ENCODE assay signal across 24 cellular contexts in the genomic region with DNA sequence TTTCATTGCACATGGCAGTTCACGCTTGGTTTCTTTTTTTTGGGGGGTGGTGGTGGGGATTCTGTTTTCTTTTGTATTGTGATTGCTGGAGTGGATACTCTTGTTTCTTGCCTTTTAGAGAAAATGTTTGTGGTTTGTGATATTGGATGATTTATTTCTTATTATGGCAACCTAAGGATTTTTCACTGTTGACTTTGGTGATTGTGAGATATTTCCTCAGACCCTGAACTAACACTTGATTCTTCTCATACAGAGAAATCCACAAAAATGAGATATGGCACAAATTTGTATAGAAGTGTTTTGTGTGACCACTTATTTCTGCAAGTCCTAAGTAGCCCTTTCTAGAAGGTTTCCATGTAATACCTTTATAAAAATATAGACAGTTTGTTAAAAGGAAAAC.
A peak's percentile ranks its signal among the peaks of the same experiment; 100 is the strongest.
DNase-seq lines count a peak whose midpoint lies in the region; ATAC-seq and TF ChIP-seq lines count a peak whose summit lies in the region.
"Had no signal": no experiment of that assay in that cellular context is flagged by ENCODE, and none has a peak within 500 bp of the region (broad histone marks: within the 10 kb centered on the region; RNA-seq: fewer than 3 reads in every experiment).

No MANE protein-coding gene starts in this region.

- peak overlapping the region in 1 of 2 experiments; percentile 22 for H3K4ac ChIP-seq in mesenchymal stem cell (ENCODE audit: low read depth in 1 of 2, low read length in 2 of 2)

- no peak for TF ChIP-seq CTCF in endodermal cell (conservative IDR thresholded peaks at IDR 0.05)
- no peak for TF ChIP-seq CTCF in smooth muscle cell (IDR thresholded peaks at IDR 0.05; ENCODE audit: borderline replicate concordance, insufficient read depth, poor library complexity, severe bottlenecking)

- H3K36me3 ChIP-seq in endodermal cell (ENCODE audit: control insufficient read depth, insufficient read depth, low read length) (no peaks in the 10 kb centered on the region), mesenchymal stem cell (ENCODE audit: control insufficient read depth in 1 of 2, insufficient read depth in 2 of 2, low read depth in 1 of 2, low read length in 2 of 2) (no peaks in the 10 kb centered on the region), smooth muscle cell (ENCODE audit: low read depth) (no peaks in the 10 kb centered on the region)
- H3K36me3 ChIP-seq: ovary had no signal

- no peak for TF ChIP-seq POLR2A in erythroblast (IDR thresholded peaks at IDR 0.05; ENCODE audit: low read length)

- H3K36me3 Mint-ChIP-seq in endodermal cell (ENCODE audit: low read depth) = no peaks in the 10 kb centered on the region
- H3K36me3 Mint-ChIP-seq: activated CD4-positive, alpha-beta memory T cell treated with anti-CD3 and anti-CD28 coated beads for 36 hours; CD8-positive, alpha-beta T cell; natural killer cell; stimulated activated naive B cell treated with anti-CD40 and anti-IgM and Interleukin-4, amounts not matched to agents 10 μg/mL and 1 μg/mL and 100 μg/mL, for 72 hours had no signal

- no peak overlapping the region for H3K4me3 Mint-ChIP-seq in endodermal cell
- H3K4me3 Mint-ChIP-seq: activated CD4-positive, alpha-beta memory T cell treated with anti-CD3 and anti-CD28 coated beads for 36 hours; activated naive CD4-positive, alpha-beta T cell treated with anti-CD3 and anti-CD28 coated beads for 36 hours; activated T-cell treated with anti-CD3 and anti-CD28 coated beads, Interleukin-2, amount 50 U/mL, for 72 hours; CD8-positive, alpha-beta T cell; natural killer cell; stimulated activated naive B cell treated with anti-CD40 and anti-IgM and Interleukin-4, amounts not matched to agents 10 μg/mL and 1 μg/mL and 100 μg/mL, for 72 hours had no signal

- no peaks in the 10 kb centered on the region for H3K79me1 ChIP-seq in mesenchymal stem cell (replicated peaks; ENCODE audit: low read length, poor library complexity, severe bottlenecking)

- peak overlapping the region; percentile 1 for H2AK5ac ChIP-seq in mesenchymal stem cell (ENCODE audit: low read length, severe bottlenecking)

- H4K8ac ChIP-seq in mesenchymal stem cell (ENCODE audit: low read length) = no peak overlapping the region

- H3K79me2 ChIP-seq in smooth muscle cell (ENCODE audit: low read depth) = no peaks in the 10 kb centered on the region

- H3K9ac ChIP-seq in endodermal cell (ENCODE audit: extremely low read depth, low read length, poor library complexity, severe bottlenecking) = no peak overlapping the region
- no peak overlapping the region for H3K9ac ChIP-seq in mesenchymal stem cell (ENCODE audit: low read length)
- H3K9ac ChIP-seq in smooth muscle cell (ENCODE audit: low read depth) = no peak overlapping the region

- H2BK15ac ChIP-seq in mesenchymal stem cell (ENCODE audit: low read depth, poor library complexity, severe bottlenecking) = no peak overlapping the region

- H3K27me3 ChIP-seq in endodermal cell (ENCODE audit: control insufficient read depth, insufficient read depth, low read length, poor library complexity, severe bottlenecking) (no peaks in the 10 kb centered on the region), mesenchymal stem cell (ENCODE audit: control insufficient read depth in 1 of 2, insufficient read depth in 1 of 2, low read length in 2 of 2) (no peaks in the 10 kb centered on the region), smooth muscle cell (ENCODE audit: low read depth) (no peaks in the 10 kb centered on the region)
- H3K27me3 ChIP-seq: ovary had no signal

- H4K91ac ChIP-seq in mesenchymal stem cell (ENCODE audit: low read length) = no peak overlapping the region

- peaks cover 10% of the 10 kb centered on the region for H3K9me3 Mint-ChIP-seq in endodermal cell
- H3K9me3 Mint-ChIP-seq: activated CD4-positive, alpha-beta memory T cell treated with anti-CD3 and anti-CD28 coated beads for 36 hours; activated naive CD4-positive, alpha-beta T cell treated with anti-CD3 and anti-CD28 coated beads for 36 hours; activated T-cell treated with anti-CD3 and anti-CD28 coated beads, Interleukin-2, amount 50 U/mL, for 72 hours; CD8-positive, alpha-beta T cell; natural killer cell; stimulated activated naive B cell treated with anti-CD40 and anti-IgM and Interleukin-4, amounts not matched to agents 10 μg/mL and 1 μg/mL and 100 μg/mL, for 72 hours had no signal

- H2AFZ ChIP-seq in mesenchymal stem cell (ENCODE audit: low read depth, low read length) = no peak overlapping the region
- H2AFZ ChIP-seq in smooth muscle cell (ENCODE audit: low read depth) = no peak overlapping the region

- DNase-seq in NCI-H187 treated with DMSO at 0.1 percent for 48 hours (lab: John Stamatoyannopoulos, UW) (peak; percentile 21), NCI-H187 (lab: John Stamatoyannopoulos, UW) (no peak), endodermal cell (no peak), mesenchymal stem cell (no peak), smooth muscle cell (lab: John Stamatoyannopoulos, UW; ENCODE audit: unreplicated experiment) (no peak), DMS 273 treated with DMSO at 0.1 percent for 48 hours (lab: John Stamatoyannopoulos, UW) (no peak), erythroblast (lab: John Stamatoyannopoulos, UW) (no peak)
- DNase-seq: 8988T; activated CD4-positive, alpha-beta memory T cell treated with anti-CD3 and anti-CD28 coated beads for 36 hours; activated CD4-positive, CD25-positive, alpha-beta regulatory T cell treated with anti-CD3 and anti-CD28 coated beads, Interleukin-2, amount 50 U/mL, for 72 hours; activated naive CD4-positive, alpha-beta T cell treated with anti-CD3 and anti-CD28 coated beads for 36 hours; activated T-cell treated with anti-CD3 and anti-CD28 coated beads, Interleukin-2, amount 50 U/mL, for 72 hours; CD8-positive, alpha-beta T cell; Kasumi-1; mucosa of descending colon; natural killer cell; NCI-H2081 treated with DMSO at 0.1 percent for 48 hours; NCI-H2227 treated with DMSO at 0.1 percent for 48 hours; stimulated activated naive B cell treated with anti-CD40 and anti-IgM and Interleukin-4, amounts not matched to agents 10 μg/mL and 1 μg/mL and 100 μg/mL, for 72 hours had no signal

- no peak overlapping the region for H2BK5ac ChIP-seq in mesenchymal stem cell (ENCODE audit: low read depth, low read length, poor library complexity, severe bottlenecking)

- H3F3A ChIP-seq in smooth muscle cell (ENCODE audit: low read depth) = peaks cover 5% of the 10 kb centered on the region

- no peak overlapping the region for H3K14ac ChIP-seq in mesenchymal stem cell (ENCODE audit: low read length in 2 of 2)

- H3K4me1 Mint-ChIP-seq in endodermal cell = peaks cover 30% of the 10 kb centered on the region
- H3K4me1 Mint-ChIP-seq: natural killer cell; stimulated activated naive B cell treated with anti-CD40 and anti-IgM and Interleukin-4, amounts not matched to agents 10 μg/mL and 1 μg/mL and 100 μg/mL, for 72 hours had no signal

- peaks cover 18% of the 10 kb centered on the region for H3K9me3 ChIP-seq in endodermal cell (ENCODE audit: control insufficient read depth, low read length)
- H3K9me3 ChIP-seq in mesenchymal stem cell (ENCODE audit: control insufficient read depth, low read length) = no peaks in the 10 kb centered on the region
- H3K9me3 ChIP-seq in smooth muscle cell (replicated peaks; ENCODE audit: low read depth) = no peaks in the 10 kb centered on the region
- H3K9me3 ChIP-seq: mucosa of descending colon, ovary had no signal

- no peak for ATAC-seq in GM21367 (IDR thresholded peaks at IDR 0.05; ENCODE audit: unreplicated experiment)
- ATAC-seq: activated T-cell treated with anti-CD3 and anti-CD28 coated beads, Interleukin-2, amount 50 U/mL, for 72 hours; CD8-positive, alpha-beta T cell; HepG2; mucosa of descending colon; natural killer cell; stimulated activated naive B cell treated with anti-CD40 and anti-IgM and Interleukin-4, amounts not matched to agents 10 μg/mL and 1 μg/mL and 100 μg/mL, for 72 hours had no signal

- H3K4me1 ChIP-seq in endodermal cell (ENCODE audit: control insufficient read depth, insufficient read depth, low read length) (peaks cover under 1% of the 10 kb centered on the region), mesenchymal stem cell (ENCODE audit: control insufficient read depth, insufficient read depth, low read depth, low read length) (peaks cover 4% of the 10 kb centered on the region), smooth muscle cell (ENCODE audit: low read depth) (peaks cover 30% of the 10 kb centered on the region)

- no peak overlapping the region for H3K4me2 ChIP-seq in mesenchymal stem cell (ENCODE audit: low read length, poor library complexity, severe bottlenecking)
- H3K4me2 ChIP-seq in smooth muscle cell = peak overlapping the region; percentile 37

- H2BK12ac ChIP-seq in mesenchymal stem cell (ENCODE audit: low read length in 2 of 2) = peak overlapping the region in 1 of 2 experiments; percentile 70

- H2BK120ac ChIP-seq in mesenchymal stem cell (ENCODE audit: low read depth, low read length) = peak overlapping the region; percentile 1

- H3K4me3 ChIP-seq in endodermal cell (ENCODE audit: low read length) (no peak overlapping the region), mesenchymal stem cell (ENCODE audit: insufficient read depth in 1 of 2, low read depth in 1 of 2, low read length in 2 of 2) (no peak overlapping the region), smooth muscle cell (no peak overlapping the region)
- H3K4me3 ChIP-seq: mucosa of descending colon, ovary, skin epidermis had no signal

- H4K20me1 ChIP-seq in smooth muscle cell (ENCODE audit: low read depth) = no peaks in the 10 kb centered on the region

- H3K18ac ChIP-seq in mesenchymal stem cell (ENCODE audit: low read depth in 1 of 2, low read length in 2 of 2) = peak overlapping the region in 1 of 2 experiments; percentile 72

- H3K27ac ChIP-seq in endodermal cell (ENCODE audit: low read depth, low read length) = peak overlapping the region; percentile 78
- H3K27ac ChIP-seq in mesenchymal stem cell (ENCODE audit: low read length, poor library complexity, severe bottlenecking) = peak overlapping the region; percentile 51
- H3K27ac ChIP-seq in smooth muscle cell (ENCODE audit: low read depth) = no peak overlapping the region
- H3K27ac ChIP-seq: epithelial cell of prostate, ovary had no signal

- WGBS in endodermal cell (ENCODE audit: insufficient coverage in 1 of 2, insufficient read length in 1 of 2), 2 experiments = 93% methylated on average over 1 of the region's 1 CpG; no CpG with 5 or more reads in 1 of the 2 experiments
- 75% methylated on average over 1 of the region's 1 CpG for WGBS in mesenchymal stem cell
- 83% methylated on average over 1 of the region's 1 CpG for WGBS in smooth muscle cell (ENCODE audit: low lambda C conversion rate)

- H3K27ac Mint-ChIP-seq in endodermal cell = no peak overlapping the region
- H3K27ac Mint-ChIP-seq: activated CD4-positive, alpha-beta memory T cell treated with anti-CD3 and anti-CD28 coated beads for 36 hours; activated naive CD4-positive, alpha-beta T cell treated with anti-CD3 and anti-CD28 coated beads for 36 hours; activated T-cell treated with anti-CD3 and anti-CD28 coated beads, Interleukin-2, amount 50 U/mL, for 72 hours; CD8-positive, alpha-beta T cell; natural killer cell; stimulated activated naive B cell treated with anti-CD40 and anti-IgM and Interleukin-4, amounts not matched to agents 10 μg/mL and 1 μg/mL and 100 μg/mL, for 72 hours had no signal

- H3K23ac ChIP-seq in mesenchymal stem cell (ENCODE audit: low read length in 2 of 2) = no peak overlapping the region

- H3K27me3 Mint-ChIP-seq in endodermal cell (ENCODE audit: insufficient read depth) = peaks cover 2% of the 10 kb centered on the region
- H3K27me3 Mint-ChIP-seq: activated CD4-positive, alpha-beta memory T cell treated with anti-CD3 and anti-CD28 coated beads for 36 hours had no signal
